ENCODE assay signal across 8 cellular contexts in genomic region chr12:27185234-27186045, GRCh38. TPM values are rescaled to one million over a fixed set of nuclear protein-coding genes. Genes with fewer than 3 reads are reported as not detected.
DNase-seq lines count a peak whose midpoint lies in the region; ATAC-seq and TF ChIP-seq lines count a peak whose summit lies in the region.

No MANE protein-coding gene starts in this region.

- H3K27ac ChIP-seq in colonic mucosa = no peak overlapping the region

- H3K36me3 Mint-ChIP-seq in progenitor cell of endocrine pancreas (ENCODE audit: insufficient read depth) = no peaks in the 10 kb centered on the region

- peak overlapping the region; percentile 72 for H3K9ac ChIP-seq in adipocyte (ENCODE audit: low read length)
- H3K9ac ChIP-seq in colonic mucosa (ENCODE audit: low read depth in 2 of 2, low read length in 2 of 2) = no peak overlapping the region

- H3K4me1 Mint-ChIP-seq in progenitor cell of endocrine pancreas (ENCODE audit: low read depth) = peaks cover 2% of the 10 kb centered on the region

- TF ChIP-seq CTCF in retinal pigment epithelial cell (conservative IDR thresholded peaks at IDR 0.05; ENCODE audit: low read depth, low read length) (no peak), progenitor cell of endocrine pancreas (IDR thresholded peaks at IDR 0.05; ENCODE audit: unreplicated experiment) (no peak), colonic mucosa (IDR thresholded peaks at IDR 0.05) (no peak)

- H3K4me3 Mint-ChIP-seq in progenitor cell of endocrine pancreas (ENCODE audit: low read depth) = no peak overlapping the region

- H3K9me3 Mint-ChIP-seq in progenitor cell of endocrine pancreas (ENCODE audit: low read depth) = no peaks in the 10 kb centered on the region

- H3K9me3 ChIP-seq in adipocyte (ENCODE audit: control insufficient read depth, low read length) (no peaks in the 10 kb centered on the region), colonic mucosa (no peaks in the 10 kb centered on the region)

- H3K27ac Mint-ChIP-seq in progenitor cell of endocrine pancreas = no peak overlapping the region

- H3K4me3 ChIP-seq in adipocyte (ENCODE audit: low read length) (peak overlapping the region; percentile 56), retinal pigment epithelial cell (ENCODE audit: low read length) (no peak overlapping the region), colonic mucosa (no peak overlapping the region)

- no peaks in the 10 kb centered on the region for H3K27me3 Mint-ChIP-seq in progenitor cell of endocrine pancreas

- peaks cover 40% of the 10 kb centered on the region for H3K4me1 ChIP-seq in adipocyte (ENCODE audit: control insufficient read depth, insufficient read depth, low read length)
- no peaks in the 10 kb centered on the region for H3K4me1 ChIP-seq in colonic mucosa

- H3K27me3 ChIP-seq in adipocyte (replicated peaks; ENCODE audit: control insufficient read depth, insufficient read depth, low read length) (no peaks in the 10 kb centered on the region), colonic mucosa (no peaks in the 10 kb centered on the region)

- intact Hi-C loops in colonic mucosa (cut with DNase I) = no loop called here

- DNase-seq in stimulated activated CD4-positive, alpha-beta T cell treated with anti-CD3 and anti-CD28 coated beads, Interleukin-2, amount 100 ng/mL, for 24 hours = peak; percentile 23 to 27
- no peak for DNase-seq in stimulated activated CD4-positive, alpha-beta T cell treated with anti-CD3 and anti-CD28 coated beads, Interleukin-12 subunit alpha, Interleukin-12 subunit beta, amount 100 ng/mL, for 4 hours
- DNase-seq in adipocyte (ENCODE audit: low read depth) (peak; percentile 48), retinal pigment epithelial cell (ENCODE audit: low read depth) (peak; percentile 33), progenitor cell of endocrine pancreas (ENCODE audit: low spot score, unreplicated experiment) (no peak), colonic mucosa (no peak), NCI-H1105 treated with DMSO at 0.1 percent for 48 hours (lab: John Stamatoyannopoulos, UW) (no peak)

- H3K36me3 ChIP-seq in adipocyte (ENCODE audit: control insufficient read depth, insufficient read depth, low read length, severe bottlenecking) (no peaks in the 10 kb centered on the region), colonic mucosa (no peaks in the 10 kb centered on the region)

- ATAC-seq in HG03439 (IDR thresholded peaks at IDR 0.05; ENCODE audit: unreplicated experiment) = peak; percentile 72

RNA-seq across cellular contexts. Expression of gene STK38L, which starts 58.6 kb away (rescaled TPM):
- total RNA-seq in progenitor cell of endocrine pancreas (145 and 149 TPM in 2 replicates), colonic mucosa (10 to 100 TPM; 41.9 to 76.6 TPM)

Comparison
In these comparisons a context has a peak if more than half of its experiments do, and no peak if none do; other contexts are left out.
1. DNase-seq: peak in stimulated activated CD4-positive, alpha-beta T cell treated with anti-CD3 and anti-CD28 coated beads, Interleukin-2, amount 100 ng/mL, for 24 hours (2 of 2), adipocyte (single experiment) and retinal pigment epithelial cell (single experiment); none in stimulated activated CD4-positive, alpha-beta T cell treated with anti-CD3 and anti-CD28 coated beads, Interleukin-12 subunit alpha, Interleukin-12 subunit beta, amount 100 ng/mL, for 4 hours (single experiment), progenitor cell of endocrine pancreas (single experiment), colonic mucosa (single experiment) and NCI-H1105 treated with DMSO at 0.1 percent for 48 hours (single experiment).